In genomic region chr3:41101231-41101630, GRCh38 we compare ENCODE assay signal across 24 cellular contexts.
"Had no signal": no experiment of that assay in that cellular context is flagged by ENCODE, and none has a peak within 500 bp of the region (broad histone marks: within the 10 kb centered on the region; RNA-seq: fewer than 3 reads in every experiment).

No MANE protein-coding gene starts in this region.

- H3K27me3 ChIP-seq: esophagus muscularis mucosa, foreskin keratinocyte, gastroesophageal sphincter, heart left ventricle, neural progenitor cell, right lobe of liver, stomach, thyroid gland had no signal

- H3K4me1 ChIP-seq: gastroesophageal sphincter, parathyroid adenoma, right lobe of liver had no signal

- H3K79me2 ChIP-seq: parathyroid adenoma had no signal

- H3K36me3 ChIP-seq: esophagus muscularis mucosa, gastroesophageal sphincter, heart left ventricle, neural progenitor cell, right lobe of liver, stomach, thyroid gland had no signal

- H3K27me3 Mint-ChIP-seq: type B pancreatic cell had no signal

- H3K9ac ChIP-seq: neural progenitor cell, parathyroid adenoma had no signal

- H3K9me3 ChIP-seq: esophagus muscularis mucosa, gastroesophageal sphincter, heart left ventricle, right lobe of liver, stomach, thyroid gland had no signal

- H3K4me2 ChIP-seq: neural progenitor cell had no signal

- H3K4me3 Mint-ChIP-seq: naive thymus-derived CD4-positive, alpha-beta T cell; nephron; neural progenitor cell; type B pancreatic cell had no signal

- H3K27ac ChIP-seq: dorsolateral prefrontal cortex, esophagus muscularis mucosa, foreskin keratinocyte, gastroesophageal sphincter, heart left ventricle, neural progenitor cell, parathyroid adenoma, right lobe of liver, stomach, thyroid gland had no signal

- H3K36me3 Mint-ChIP-seq: naive thymus-derived CD4-positive, alpha-beta T cell; neural progenitor cell; type B pancreatic cell had no signal

- H2AFZ ChIP-seq: neural progenitor cell, parathyroid adenoma had no signal

- H3K4me3 ChIP-seq: dorsolateral prefrontal cortex, esophagus muscularis mucosa, gastroesophageal sphincter, heart left ventricle, neural progenitor cell, right lobe of liver, stomach, thyroid gland had no signal

- H3K27ac Mint-ChIP-seq: naive thymus-derived CD4-positive, alpha-beta T cell; nephron; neural progenitor cell; progenitor cell of endocrine pancreas; type B pancreatic cell had no signal

- DNase-seq: dorsolateral prefrontal cortex; effector CD4-positive, alpha-beta T cell; heart left ventricle; hippocampal formation; kidney; mesenchymal stem cell; midbrain; naive thymus-derived CD4-positive, alpha-beta T cell; right lobe of liver; stimulated activated CD4-positive, alpha-beta T cell treated with anti-CD3 and anti-CD28 coated beads, Interleukin-12 subunit alpha, Interleukin-12 subunit beta, amount 100 ng/mL, for 4 hours; stimulated activated CD4-positive, alpha-beta T cell treated with anti-CD3 and anti-CD28 coated beads, Interleukin-1b, Interleukin-23, amount 100 ng/mL, for 48 hours; stimulated activated CD4-positive, alpha-beta T cell treated with anti-CD3 and anti-CD28 coated beads, Interleukin-4, amount 100 ng/mL, for 1 hour; stimulated activated CD8-positive, alpha-beta memory T cell treated with anti-CD3 and anti-CD28 coated beads, Interleukin-4, amount 100 ng/mL, for 48 hours; stimulated activated naive CD4-positive, alpha-beta T cell; stomach; thyroid gland had no signal

- ATAC-seq: gastroesophageal sphincter; naive thymus-derived CD4-positive, alpha-beta T cell had no signal

- H3K4me1 Mint-ChIP-seq: naive thymus-derived CD4-positive, alpha-beta T cell; nephron had no signal

- H3K9me3 Mint-ChIP-seq: nephron, neural progenitor cell, type B pancreatic cell had no signal
